ENCODE assay signal across 27 cellular contexts in the genomic region with DNA sequence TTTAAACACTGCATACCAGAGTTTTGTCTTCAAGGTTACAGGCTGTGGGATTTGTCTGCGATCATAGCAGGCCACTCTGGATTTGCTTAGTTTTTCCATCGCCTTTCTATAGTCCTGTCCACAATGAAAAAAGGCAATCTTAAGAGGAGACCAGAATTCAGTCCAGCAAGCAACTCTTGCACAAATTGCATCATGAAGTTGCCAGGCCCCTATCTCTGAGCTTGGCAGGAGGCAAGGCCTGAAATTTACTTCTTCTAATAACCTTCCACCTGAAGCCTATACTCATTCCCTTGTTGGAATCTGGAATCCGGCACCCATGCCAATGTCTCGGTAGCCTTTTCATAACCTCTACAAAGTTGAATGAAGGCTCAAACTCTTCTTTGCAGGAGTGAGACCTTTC.
"Had no signal": no experiment of that assay in that cellular context is flagged by ENCODE, and none has a peak within 500 bp of the region (broad histone marks: within the 10 kb centered on the region; RNA-seq: fewer than 3 reads in every experiment).

No MANE protein-coding gene starts in this region.

- ATAC-seq: activated T-cell treated with anti-CD3 and anti-CD28 coated beads, Interleukin-2, amount 50 U/mL, for 4 hours; activated T-helper 17 cell treated with anti-CD3 and anti-CD28 coated beads, Interleukin-2, amount 50 U/mL, for 72 hours; Panc1; T-cell had no signal

- H3K27ac Mint-ChIP-seq: activated B cell treated with CpG ODN at 0.5 μM for 24 hours; activated CD4-positive, alpha-beta T cell treated with anti-CD3 and anti-CD28 coated beads, Interleukin-2, amount 10 ng/mL, durations not matched to agents 24 days and 14 days; activated naive CD4-positive, alpha-beta T cell treated with anti-CD3 and anti-CD28 coated beads for 36 hours; activated naive CD8-positive, alpha-beta T cell; activated T-helper 17 cell treated with anti-CD3 and anti-CD28 coated beads, Interleukin-2, amount 50 U/mL, for 72 hours; T-cell had no signal

- H3K4me1 Mint-ChIP-seq: activated B cell treated with CpG ODN at 0.5 μM for 24 hours; activated CD4-positive, alpha-beta T cell treated with anti-CD3 and anti-CD28 coated beads, Interleukin-2, amount 10 ng/mL, durations not matched to agents 24 days and 14 days; activated T-helper 17 cell treated with anti-CD3 and anti-CD28 coated beads, Interleukin-2, amount 50 U/mL, for 72 hours; T-cell had no signal

- H3K9me3 Mint-ChIP-seq: activated B cell treated with CpG ODN at 0.5 μM for 24 hours; activated CD4-positive, alpha-beta T cell treated with anti-CD3 and anti-CD28 coated beads, Interleukin-2, amount 10 ng/mL, durations not matched to agents 24 days and 14 days; activated naive CD4-positive, alpha-beta T cell treated with anti-CD3 and anti-CD28 coated beads for 36 hours; activated T-cell treated with anti-CD3 and anti-CD28 coated beads, Interleukin-2, amount 50 U/mL, for 4 hours; activated T-helper 17 cell treated with anti-CD3 and anti-CD28 coated beads, Interleukin-2, amount 50 U/mL, for 72 hours; T-cell had no signal

- H3K4me3 Mint-ChIP-seq: activated B cell treated with CpG ODN at 0.5 μM for 24 hours; activated CD4-positive, alpha-beta T cell treated with anti-CD3 and anti-CD28 coated beads, Interleukin-2, amount 10 ng/mL, durations not matched to agents 24 days and 14 days; activated naive CD4-positive, alpha-beta T cell treated with anti-CD3 and anti-CD28 coated beads for 36 hours; activated naive CD8-positive, alpha-beta T cell; activated T-cell treated with anti-CD3 and anti-CD28 coated beads, Interleukin-2, amount 50 U/mL, for 4 hours; activated T-helper 17 cell treated with anti-CD3 and anti-CD28 coated beads, Interleukin-2, amount 50 U/mL, for 72 hours; T-cell had no signal

- DNase-seq: activated B cell treated with CpG ODN at 0.5 μM for 24 hours; activated CD4-positive, alpha-beta T cell treated with anti-CD3 and anti-CD28 coated beads for 1 hour; activated CD4-positive, alpha-beta T cell treated with anti-CD3 and anti-CD28 coated beads, Interleukin-2, amount 10 ng/mL, durations not matched to agents 24 days and 14 days; activated CD4-positive, alpha-beta T cell treated with anti-CD3 and anti-CD28 coated beads, Interleukin-2, amount 50 U/mL, for 48 hours; activated CD8-positive, alpha-beta memory T cell treated with anti-CD3 and anti-CD28 coated beads for 24 hours; activated gamma-delta T cell; activated naive CD4-positive, alpha-beta T cell treated with anti-CD3 and anti-CD28 coated beads for 36 hours; activated T-cell treated with anti-CD3 and anti-CD28 coated beads, Interleukin-2, amount 50 U/mL, for 4 hours; brain microvascular endothelial cell; Kasumi-1; KBM-7; NCI-H1105 treated with DMSO at 0.1 percent for 48 hours; NCI-H187 treated with DMSO at 0.1 percent for 48 hours; NCI-H2171; NCI-H2227 treated with DMSO at 0.1 percent for 48 hours; NCI-H446 treated with DMSO at 0.1 percent for 48 hours; NCI-H524 treated with DMSO at 0.1 percent for 48 hours; NCI-H774; RPMI8226; T-cell; T-helper 2 cell; T1000 had no signal

- H3K36me3 Mint-ChIP-seq: activated naive CD8-positive, alpha-beta T cell; T-cell had no signal

- H3K27me3 ChIP-seq: brain microvascular endothelial cell, cardiac muscle cell had no signal

- H3K4me3 ChIP-seq: cardiac muscle cell, SK-N-MC had no signal

- H3K27ac ChIP-seq: brain microvascular endothelial cell, cardiac muscle cell, SK-N-MC had no signal

- H3K36me3 ChIP-seq: brain microvascular endothelial cell, cardiac muscle cell had no signal

- H3K27me3 Mint-ChIP-seq: activated CD4-positive, alpha-beta T cell treated with anti-CD3 and anti-CD28 coated beads, Interleukin-2, amount 10 ng/mL, durations not matched to agents 24 days and 14 days; activated naive CD8-positive, alpha-beta T cell had no signal
